24 cellular contexts compared by ENCODE assay signal in the genomic region with DNA sequence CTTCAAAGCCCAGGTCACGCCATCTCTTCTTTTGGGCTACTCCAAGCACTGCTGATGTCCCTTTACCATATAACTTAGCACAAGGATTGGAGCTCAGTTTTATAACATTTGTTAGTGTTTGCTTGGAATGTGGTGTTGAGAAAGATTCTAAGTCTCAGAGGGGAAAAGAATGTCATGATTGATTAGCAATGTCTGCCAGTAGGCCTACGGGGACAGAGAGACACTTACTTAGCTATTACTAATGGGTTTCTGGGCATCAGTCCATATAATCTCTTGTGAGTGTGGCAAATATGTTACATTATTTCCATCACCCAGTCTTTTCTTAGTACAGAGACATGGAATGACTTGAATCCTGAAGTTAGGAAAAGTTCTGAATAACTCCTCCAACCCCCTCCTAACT.
"Had no signal": no experiment of that assay in that cellular context is flagged by ENCODE, and none has a peak within 500 bp of the region (broad histone marks: within the 10 kb centered on the region; RNA-seq: fewer than 3 reads in every experiment).

No MANE protein-coding gene starts in this region.

- H3K36me3 ChIP-seq: adrenal gland had no signal

- H3K4me3 ChIP-seq: adrenal gland, K562, PC-9 had no signal

- ATAC-seq: activated T-helper 17 cell treated with anti-CD3 and anti-CD28 coated beads, Interleukin-2, amount 50 U/mL, for 72 hours; K562; T-cell had no signal

- H3K4me2 ChIP-seq: PC-9 had no signal

- H2AFZ ChIP-seq: PC-9 had no signal

- DNase-seq: activated CD4-positive, alpha-beta memory T cell treated with anti-CD3 and anti-CD28 coated beads, Interleukin-2, amount 10 ng/mL, durations not matched to agents 7 days and 5 days; activated CD4-positive, alpha-beta T cell treated with anti-CD3 and anti-CD28 coated beads, Interleukin-2, amount 10 ng/mL, durations not matched to agents 7 days and 5 days; activated CD4-positive, CD25-positive, alpha-beta regulatory T cell; activated gamma-delta T cell; activated naive CD4-positive, alpha-beta T cell treated with anti-CD3 and anti-CD28 coated beads for 36 hours; activated T-cell treated with anti-CD3 and anti-CD28 coated beads for 4 hours; activated T-cell treated with anti-CD3 and anti-CD28 coated beads, Interleukin-2, amount 50 U/mL, for 48 hours; adrenal gland; anterior cingulate cortex; Karpas-422; MM.1S; NCI-H1105 treated with DMSO at 0.1 percent for 48 hours; NCI-H1436 treated with DMSO at 0.1 percent for 48 hours; NCI-H187; NCI-H2081; NCI-H510A treated with DMSO at 0.1 percent for 48 hours; NCI-H69; SHP77 treated with DMSO at 0.1 percent for 48 hours; T-cell; T-helper 2 cell had no signal

- H3K27ac ChIP-seq: adrenal gland, PC-9, VCaP had no signal

- H3K4me1 ChIP-seq: adrenal gland had no signal

- H3K9me3 ChIP-seq: adrenal gland had no signal

- H3K27me3 ChIP-seq: adrenal gland had no signal
